Comparison of ENCODE assay signal across 15 cellular contexts in the genomic region with DNA sequence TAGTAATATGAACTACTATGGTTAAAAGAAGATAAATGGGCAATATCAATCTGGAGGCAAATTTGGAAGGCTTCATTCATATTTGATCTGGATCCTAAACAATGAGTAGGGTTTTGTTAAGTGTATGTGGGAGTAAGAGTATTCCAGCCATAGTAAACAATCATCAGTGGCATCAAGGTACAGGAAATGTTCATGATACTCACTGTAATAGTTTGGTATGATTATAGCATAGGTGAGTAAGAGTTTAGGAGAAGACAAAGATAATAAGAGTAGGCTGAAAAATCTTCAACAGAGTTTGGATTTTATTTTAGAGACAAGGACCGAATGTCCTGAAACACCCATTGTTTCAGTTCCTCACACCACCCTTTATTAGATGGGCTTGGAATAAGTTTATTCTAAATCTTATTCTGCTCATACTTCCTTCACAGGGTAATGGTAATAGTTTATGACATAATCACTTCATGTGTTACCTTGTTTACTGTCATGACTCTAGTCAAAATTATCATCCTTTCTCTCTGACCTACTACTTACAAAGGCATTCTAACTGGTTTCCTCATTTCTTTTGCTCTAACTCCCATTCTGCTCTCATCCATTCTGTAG. TPM values are rescaled to one million over a fixed set of nuclear protein-coding genes. Genes with fewer than 3 reads are reported as not detected.
A peak's percentile ranks its signal among the peaks of the same experiment; 100 is the strongest.
DNase-seq lines count a peak whose midpoint lies in the region; ATAC-seq, FAIRE-seq and TF ChIP-seq lines count a peak whose summit lies in the region.
"Had no signal": no experiment of that assay in that cellular context is flagged by ENCODE, and none has a peak within 500 bp of the region (broad histone marks: within the 10 kb centered on the region; RNA-seq: fewer than 3 reads in every experiment).

No MANE protein-coding gene starts in this region.

- peak; percentile 36 to 76 for ATAC-seq in activated naive CD4-positive, alpha-beta T cell treated with anti-CD3 and anti-CD28 coated beads, Interleukin-2, amount 50 U/mL, for 72 hours
- peak; percentile 16 for ATAC-seq in GM12878

- TF ChIP-seq EP300 in GM12878 (IDR thresholded peaks at IDR 0.05; ENCODE audit: borderline replicate concordance in 1 of 2, control insufficient read depth in 1 of 2, low read depth in 2 of 2, low read length in 2 of 2), result no peak

- H3K9me3 ChIP-seq in GM12878 (replicated peaks; ENCODE audit: control insufficient read depth, insufficient read depth, low read length), result no peaks in the 10 kb centered on the region
- no peaks in the 10 kb centered on the region for H3K9me3 ChIP-seq in osteoblast (ENCODE audit: low read depth, low read length)

- H4K20me1 ChIP-seq in GM12878 (ENCODE audit: control insufficient read depth, insufficient read depth) (peaks cover 2% of the 10 kb centered on the region; the same call in 1 of the 2 replicates), osteoblast (ENCODE audit: insufficient read depth, low read length) (peaks cover 52% of the 10 kb centered on the region)

- POLR2A ChIA-PET in GM12878 (lab: Charles Lee) (no interaction called here), HEK293T (lab: Yijun Ruan, JAX) (no interaction called here)

- peak; percentile 20 for FAIRE-seq in H54 (lab: Jason Lieb, UNC)
- FAIRE-seq in GM12878 (lab: Jason Lieb, UNC), result no peak
- no peak for FAIRE-seq in HTR-8/SVneo (lab: Jason Lieb, UNC)

- no peak overlapping the region for H3K9ac ChIP-seq in GM12878 (ENCODE audit: control insufficient read depth, insufficient read depth, low read length)
- H3K9ac ChIP-seq: GM23248 had no signal

- RAD21 ChIA-PET in GM12878 (lab: Charles Lee; ENCODE audit: unreplicated experiment), result no interaction called here

- H2AFZ ChIP-seq in GM12878 (ENCODE audit: control insufficient read depth, low read depth, low read length) (no peak overlapping the region), osteoblast (ENCODE audit: low read length) (no peak overlapping the region)
- H2AFZ ChIP-seq: GM23248 had no signal

- TF ChIP-seq POLR2A in H54 (IDR thresholded peaks at IDR 0.05; ENCODE audit: low read depth, low read length) (no peak), GM12878 (IDR thresholded peaks at IDR 0.05; ENCODE audit: low read depth, low read length) (no peak)

- CTCF ChIA-PET in GM12878 (lab: Yijun Ruan, JAX) (no interaction called here), HEK293T (lab: Yijun Ruan, JAX) (no interaction called here)

- TF ChIP-seq RAD21 in GM12878 (IDR thresholded peaks at IDR 0.05; ENCODE audit: insufficient read depth, low read depth, low read length), result no peak

- in situ Hi-C loops in GM12878 (cut with MboI), result no loop called here

- no TSS peak for BruUV-seq in GM12878 (replicated peaks; lab: Mats Ljungman, UMichigan)

- peaks cover 0 to 5% of the 10 kb centered on the region in 2 donors for H3K36me3 Mint-ChIP-seq in activated naive CD4-positive, alpha-beta T cell treated with anti-CD3 and anti-CD28 coated beads, Interleukin-2, amount 50 U/mL, for 72 hours

- H3K36me3 ChIP-seq in GM12878 (ENCODE audit: control insufficient read depth in 2 of 2, insufficient read depth in 2 of 2, low read length in 1 of 2), result no peaks in the 10 kb centered on the region
- no peaks in the 10 kb centered on the region for H3K36me3 ChIP-seq in osteoblast (ENCODE audit: insufficient read depth, low read length)

- SMC1A ChIA-PET in GM12878 (lab: Charles Lee; ENCODE audit: uncharacterized antibody, unreplicated experiment), result no interaction called here

- 4% methylated on average over 1 of the region's 1 CpG for WGBS in GM12878 (ENCODE audit: insufficient coverage, insufficient replicate concordance, low lambda C conversion rate, missing lambda C conversion rate)

- H3K27ac ChIP-seq in GM12878 (ENCODE audit: control insufficient read depth, insufficient read depth) (no peak overlapping the region), osteoblast (ENCODE audit: low read depth, low read length) (no peak overlapping the region)
- H3K27ac ChIP-seq: GM23248 had no signal

- H3K27me3 ChIP-seq in GM12878 (replicated peaks in 1 of 2; ENCODE audit: control insufficient read depth in 2 of 2, insufficient read depth in 2 of 2, low read length in 1 of 2), result no peaks in the 10 kb centered on the region
- H3K27me3 ChIP-seq in osteoblast (ENCODE audit: insufficient read depth, low read length), result no peaks in the 10 kb centered on the region

- peaks cover 23% of the 10 kb centered on the region for H3K79me2 ChIP-seq in GM12878 (ENCODE audit: control insufficient read depth, insufficient read depth, low read length)
- peaks cover 85% of the 10 kb centered on the region for H3K79me2 ChIP-seq in osteoblast (ENCODE audit: insufficient read depth, low read length)

- no peak overlapping the region for H3K4me3 ChIP-seq in GM12878
- H3K4me3 ChIP-seq in osteoblast (ENCODE audit: insufficient read depth, low read length), result no peak overlapping the region
- H3K4me3 ChIP-seq: GM23248 had no signal

- no peaks in the 10 kb centered on the region for H3K9me3 Mint-ChIP-seq in activated naive CD4-positive, alpha-beta T cell treated with anti-CD3 and anti-CD28 coated beads, Interleukin-2, amount 50 U/mL, for 72 hours

- no peak overlapping the region for H3K27ac Mint-ChIP-seq in activated naive CD4-positive, alpha-beta T cell treated with anti-CD3 and anti-CD28 coated beads, Interleukin-2, amount 50 U/mL, for 72 hours

- H3K4me1 ChIP-seq in GM12878 (ENCODE audit: control insufficient read depth, insufficient read depth, low read length) (peaks cover 30% of the 10 kb centered on the region), osteoblast (ENCODE audit: insufficient read depth, low read length) (no peaks in the 10 kb centered on the region)

- TF ChIP-seq CTCF in GM12878 (IDR thresholded peaks at IDR 0.05 in 2 of 3, conservative IDR thresholded peaks at IDR 0.05 in 1 of 3; ENCODE audit: control insufficient read depth in 2 of 3, extremely low read depth in 1 of 3, insufficient read depth in 1 of 3, low read depth in 3 of 3, low read length in 3 of 3) (no peak), osteoblast (IDR thresholded peaks at IDR 0.05; ENCODE audit: extremely low read depth, low read depth, low read length) (no peak)

- H3K4me2 ChIP-seq in GM12878 (ENCODE audit: control insufficient read depth, insufficient read depth), result peak overlapping the region; percentile 26; the same call in 1 of the 2 replicates
- H3K4me2 ChIP-seq in osteoblast (ENCODE audit: insufficient read depth, low read length), result no peak overlapping the region

- DNase-seq in activated naive CD4-positive, alpha-beta T cell treated with anti-CD3 and anti-CD28 coated beads, Interleukin-2, amount 50 U/mL, for 72 hours (ENCODE audit: low spot score in 2 of 2), result no peak
- no peak for DNase-seq in activated naive CD4-positive, alpha-beta T cell treated with anti-CD3 and anti-CD28 coated beads, Interleukin-2, amount 50 U/mL, for 16 hours
- DNase-seq in H54 (ENCODE audit: insufficient read length, low spot score), result no peak
- DNase-seq in GM12878 (ENCODE audit: low read depth, low spot score), result no peak
- DNase-seq in osteoblast (ENCODE audit: insufficient read length, low spot score, missing footprints), result peak; percentile 29
- no peak for DNase-seq in HEK293T (ENCODE audit: extremely low spot score)
- no peak for DNase-seq in NCI-H226
- DNase-seq in HTR-8/SVneo (ENCODE audit: insufficient read length, low spot score), result no peak
- DNase-seq: C1 segment of cervical spinal cord, DMS53, GM23248, MM.1S, NCI-H1105, NCI-H187, NCI-H524 had no signal

- intact Hi-C loops in GM12878 (cut with micrococcal nuclease; ENCODE audit: unreplicated experiment), result no loop called here

TF ChIP-seq in GM12878, 131 proteins besides CTCF, POLR2A, EP300 and RAD21:
- TF ChIP-seq ATF7 (IDR thresholded peaks at IDR 0.05; ENCODE audit: low read depth) (peak; percentile 50; the same call in 1 of the 2 replicates), SPI1 (IDR thresholded peaks at IDR 0.05; ENCODE audit: borderline replicate concordance, insufficient read depth, low read depth, low read length) (peak; percentile 64), RELA (IDR thresholded peaks at IDR 0.05; ENCODE audit: borderline replicate concordance, partially characterized antibody) (no peak)

TF ChIP-seq in HEK293T, 16 proteins besides CTCF, POLR2A, EP300 and RAD21:
- TF ChIP-seq LEF1 (IDR thresholded peaks at IDR 0.05; ENCODE audit: borderline replicate concordance), result no peak
- TF ChIP-seq BHLHE40 (IDR thresholded peaks at IDR 0.05; ENCODE audit: borderline replicate concordance), result no peak
- no peak for TF ChIP-seq FOXA1 (IDR thresholded peaks at IDR 0.05)
- TF ChIP-seq SUZ12 (IDR thresholded peaks at IDR 0.05), result no peak
- no peak for TF ChIP-seq ARNT (IDR thresholded peaks at IDR 0.05)

RNA-seq across cellular contexts. Expression of gene BRAF, which starts 38.9 kb away (rescaled TPM):
- total RNA-seq in activated naive CD4-positive, alpha-beta T cell treated with anti-CD3 and anti-CD28 coated beads, Interleukin-2, amount 50 U/mL, for 72 hours, result 10 to 100 TPM; 19.4 to 33.5 TPM
- 160 and 161 TPM in 2 replicates for total RNA-seq in GM12878 (2013; cell fraction: nucleolus; rRNA removed)
- 10.8 and 11.8 TPM in 2 replicates for total RNA-seq in GM12878 (2014; rRNA removed)
- total RNA-seq in GM12878 (2014; rRNA removed; fragmentation: Illumina TruSeq; extraction: Trizol), result 20.7 TPM in 2 replicates
- 20.2 and 22.1 TPM in 2 replicates for total RNA-seq in GM12878 (2021)
- polyA plus RNA-seq in GM12878 (2011; ENCODE audit: low read depth), result 5.5 TPM
- polyA plus RNA-seq in GM12878 (2011; rRNA removed), result 31.0 and 37.2 TPM in 2 replicates
- polyA plus RNA-seq in GM12878 (2011; cell fraction: cytosol; rRNA removed), result 13.8 and 17.2 TPM in 2 replicates
- polyA plus RNA-seq in GM12878 (2011; cell fraction: nucleus; rRNA removed), result 22.8 and 25.5 TPM in 2 replicates
- polyA plus RNA-seq in GM12878 (2012), result 8.9 and 10.4 TPM in 2 replicates
- polyA plus RNA-seq in GM12878 (2014; fragmentation: Illumina TruSeq; extraction: Trizol), result 12.6 and 12.8 TPM in 2 replicates
- 1 to 10 TPM; 2.6 to 4.0 TPM for polyA plus RNA-seq in GM12878 (2014; fragmentation: Nextera tagmentation; extraction: Ambion mirVana)
- polyA plus RNA-seq in GM12878 (2014; rRNA removed), result 6.8 and 10.2 TPM in 2 replicates
- polyA plus RNA-seq in GM12878 (2016; fragmentation: Nextera tagmentation; extraction: Ambion mirVana), result 10 to 100 TPM in 1 of 2 experiments, 1 to 10 TPM in 1; 7.9 to 10.4 TPM
- 74.6 and 101 TPM in 2 replicates for polyA minus RNA-seq in GM12878 (2011; rRNA and poly(A)+ RNA removed)
- 21.1 and 27.3 TPM in 2 replicates for polyA minus RNA-seq in GM12878 (2011; cell fraction: cytosol; rRNA and poly(A)+ RNA removed)
- 42.2 and 84.2 TPM in 2 replicates for polyA minus RNA-seq in GM12878 (2011; cell fraction: nucleus; rRNA and poly(A)+ RNA removed)
- 30.0 and 31.2 TPM in 2 replicates for total RNA-seq in osteoblast
